ENCODE assay signal across 9 cellular contexts in genomic region chr22:49963647-49964026, GRCh38. TPM values are rescaled to one million over a fixed set of nuclear protein-coding genes. Genes with fewer than 3 reads are reported as not detected.
A peak's percentile ranks its signal among the peaks of the same experiment; 100 is the strongest.
DNase-seq lines count a peak whose midpoint lies in the region; ATAC-seq and TF ChIP-seq lines count a peak whose summit lies in the region.
"Had no signal": no experiment of that assay in that cellular context is flagged by ENCODE, and none has a peak within 500 bp of the region (broad histone marks: within the 10 kb centered on the region; RNA-seq: fewer than 3 reads in every experiment).

No MANE protein-coding gene starts in this region.

- no peak overlapping the region for H3K14ac ChIP-seq in H9 (ENCODE audit: insufficient read depth, low read length)

- no peak for TF ChIP-seq CTCF in H9 (conservative IDR thresholded peaks at IDR 0.05)
- no peak for TF ChIP-seq CTCF in heart left ventricle (IDR thresholded peaks at IDR 0.05)

- H3K18ac ChIP-seq in H9 (ENCODE audit: insufficient read length, low read depth, low read length), result no peak overlapping the region

- H2BK15ac ChIP-seq in H9 (ENCODE audit: low read depth, low read length), result no peak overlapping the region

- no peak for TF ChIP-seq POLR2A in heart left ventricle (IDR thresholded peaks at IDR 0.05)

- peaks cover 6% of the 10 kb centered on the region for H3K79me1 ChIP-seq in H9 (ENCODE audit: insufficient read depth, low read depth, low read length, poor library complexity, severe bottlenecking)

- H2BK12ac ChIP-seq in H9 (ENCODE audit: insufficient read length, low read depth, low read length), result no peak overlapping the region

- peak overlapping the region in 1 of 3 experiments; percentile 55; a peak in 2 of 7 replicates for H3K27ac Mint-ChIP-seq in H9
- peak overlapping the region; percentile 73 for H3K27ac Mint-ChIP-seq in activated CD8-positive, alpha-beta memory T cell treated with anti-CD3 and anti-CD28 coated beads, Interleukin-2, amount 10 ng/mL, durations not matched to agents 7 days and 5 days

- peaks cover 3% of the 10 kb centered on the region; the same call in 1 of the 2 replicates for H3K79me2 ChIP-seq in H9 (ENCODE audit: insufficient read depth, low read length)

- no peak overlapping the region for H3K4me2 ChIP-seq in H9 (ENCODE audit: insufficient read depth, insufficient read length, low read length)

- no peak overlapping the region for H2BK120ac ChIP-seq in H9 (ENCODE audit: low read depth, low read length, poor library complexity, severe bottlenecking)

- H4K20me1 ChIP-seq in H9 (ENCODE audit: control insufficient read depth, insufficient read depth, insufficient read length), result no peaks in the 10 kb centered on the region

- H3K23ac ChIP-seq in H9 (ENCODE audit: insufficient read length, low read depth, low read length), result no peak overlapping the region

- H3K27ac ChIP-seq in H9 (ENCODE audit: insufficient read length, low read depth, low read length), result no peak overlapping the region
- H3K27ac ChIP-seq in heart left ventricle, result peak overlapping the region in 11 of 12 donors; percentile 83 to 100 (median 96)
- H3K27ac ChIP-seq in skin epidermis, result peak overlapping the region in 20 of 21 experiments; percentile 90 to 99 (median 96)

- intact Hi-C loops in heart left ventricle (cut with DNase I), result no loop called here

- no peaks in the 10 kb centered on the region for H3K23me2 ChIP-seq in H9 (ENCODE audit: insufficient read length, low read depth, low read length, poor library complexity, severe bottlenecking)

- peaks cover 5 to 41% (median 18%) of the 10 kb centered on the region in 9 donors for H3K36me3 ChIP-seq in heart left ventricle

- H3K9me3 Mint-ChIP-seq in H9, result no peaks in the 10 kb centered on the region
- no peaks in the 10 kb centered on the region for H3K9me3 Mint-ChIP-seq in activated CD8-positive, alpha-beta memory T cell treated with anti-CD3 and anti-CD28 coated beads, Interleukin-2, amount 10 ng/mL, durations not matched to agents 7 days and 5 days (ENCODE audit: low read depth)

- no peak overlapping the region for H4K8ac ChIP-seq in H9 (replicated peaks; ENCODE audit: insufficient read length, low read depth, low read length)

- H3K4me3 ChIP-seq in heart left ventricle (peak overlapping the region; percentile 72 to 99 (median 90)), skin epidermis (peak overlapping the region; percentile 56 to 97 (median 70))

- no peak overlapping the region for H2AFZ ChIP-seq in H9 (ENCODE audit: low read length)

- ATAC-seq in activated CD8-positive, alpha-beta memory T cell treated with anti-CD3 and anti-CD28 coated beads, Interleukin-2, amount 10 ng/mL, durations not matched to agents 7 days and 5 days, result no peak
- ATAC-seq in heart left ventricle, result no peak
- no peak for ATAC-seq in GM18517 (IDR thresholded peaks at IDR 0.05; ENCODE audit: unreplicated experiment)
- no peak for ATAC-seq in HG03354 (IDR thresholded peaks at IDR 0.05; ENCODE audit: poor library complexity, severe bottlenecking, unreplicated experiment)
- no peak for ATAC-seq in HG03432 (IDR thresholded peaks at IDR 0.05; ENCODE audit: unreplicated experiment)

- H3K4ac ChIP-seq in H9 (ENCODE audit: low read depth, low read length), result no peak overlapping the region

- H3K36me3 Mint-ChIP-seq in H9 (ENCODE audit: insufficient read depth in 1 of 3, low read depth in 3 of 3), result peaks cover 8 to 17% (median 14%) of the 10 kb centered on the region in 3 experiments; a peak in 5 of 7 replicates
- peaks cover 23% of the 10 kb centered on the region for H3K36me3 Mint-ChIP-seq in activated CD8-positive, alpha-beta memory T cell treated with anti-CD3 and anti-CD28 coated beads, Interleukin-2, amount 10 ng/mL, durations not matched to agents 7 days and 5 days

- no peak overlapping the region for H3K56ac ChIP-seq in H9 (ENCODE audit: insufficient read length, low read depth, low read length)

- H4K5ac ChIP-seq in H9 (ENCODE audit: insufficient read length, low read depth, low read length), result no peak overlapping the region

- DNase-seq in H9 (no peak), heart left ventricle (peak in 4 of 5 donors; percentile 7 to 58 (median 28)), NCI-H226 (no peak)
- no peak for DNase-seq in activated CD8-positive, alpha-beta memory T cell treated with anti-CD3 and anti-CD28 coated beads, Interleukin-2, amount 10 ng/mL, durations not matched to agents 7 days and 5 days

- no peak overlapping the region for H4K91ac ChIP-seq in H9 (ENCODE audit: insufficient read length, low read depth, low read length)

- H3K4me1 ChIP-seq in H9 (ENCODE audit: insufficient read depth, low read length), result no peaks in the 10 kb centered on the region
- peaks cover 24 to 85% (median 70%) of the 10 kb centered on the region in 12 donors for H3K4me1 ChIP-seq in heart left ventricle

- H2BK5ac ChIP-seq in H9 (ENCODE audit: insufficient read length, low read length), result no peak overlapping the region

- H3K9me3 ChIP-seq in H9 (ENCODE audit: control insufficient read depth, low read depth, low read length) (no peaks in the 10 kb centered on the region), heart left ventricle (no peaks in the 10 kb centered on the region)

- H2BK20ac ChIP-seq in H9 (ENCODE audit: low read depth, low read length, poor library complexity, severe bottlenecking), result no peak overlapping the region

- H3K27me3 ChIP-seq in H9 (ENCODE audit: insufficient read depth, low read length) (no peaks in the 10 kb centered on the region), heart left ventricle (no peaks in the 10 kb centered on the region)

- peaks cover 2 to 10% of the 10 kb centered on the region in 2 experiments; a peak in 2 of 4 replicates for H3K4me1 Mint-ChIP-seq in H9
- H3K4me1 Mint-ChIP-seq in activated CD8-positive, alpha-beta memory T cell treated with anti-CD3 and anti-CD28 coated beads, Interleukin-2, amount 10 ng/mL, durations not matched to agents 7 days and 5 days, result peaks cover 29% of the 10 kb centered on the region

- no peak overlapping the region for H3K9ac ChIP-seq in H9 (ENCODE audit: extremely low read depth, insufficient read length, low read length)

- H3K4me3 Mint-ChIP-seq in H9, result peak overlapping the region; percentile 12 to 76; a peak in 3 of 5 replicates
- peak overlapping the region; percentile 86 for H3K4me3 Mint-ChIP-seq in activated CD8-positive, alpha-beta memory T cell treated with anti-CD3 and anti-CD28 coated beads, Interleukin-2, amount 10 ng/mL, durations not matched to agents 7 days and 5 days

- WGBS in H9 (ENCODE audit: extremely low coverage, insufficient read length, low lambda C conversion rate), result no CpG with 5 or more reads among the region's 6 CpGs
- WGBS in heart left ventricle, 4 donors, result 57 to 69% (median 66%) methylated on average over 6 of the region's 6 CpGs

- H3T11ph ChIP-seq in H9 (ENCODE audit: low read length), result no peak overlapping the region

- H2AK5ac ChIP-seq in H9 (ENCODE audit: insufficient read length, low read length), result no peak overlapping the region

- CTCF ChIA-PET in activated CD8-positive, alpha-beta memory T cell treated with anti-CD3 and anti-CD28 coated beads, Interleukin-2, amount 10 ng/mL, durations not matched to agents 7 days and 5 days (lab: Charles Lee), result interaction anchor here (1.6 to 2.7 kb wide), 2 partner anchors 16 to 28 kb away, joined by 5 to 9 read pairs; no protein-coding TSS in a partner anchor

- H3K27me3 Mint-ChIP-seq in H9 (ENCODE audit: low read depth), result peaks cover 4% of the 10 kb centered on the region; the same call in 1 of the 2 replicates
- no peaks in the 10 kb centered on the region for H3K27me3 Mint-ChIP-seq in activated CD8-positive, alpha-beta memory T cell treated with anti-CD3 and anti-CD28 coated beads, Interleukin-2, amount 10 ng/mL, durations not matched to agents 7 days and 5 days

RNA-seq across cellular contexts. Expression of gene PIM3, which starts 3.1 kb away (rescaled TPM):
- total RNA-seq in H9 (2021) (43.4 and 45.1 TPM in 2 replicates), heart left ventricle (100 to 1,000 TPM in 1 of 9 donors, 10 to 100 TPM in 8; 37.7 to 118 (median 51.0) TPM)
- total RNA-seq in activated CD8-positive, alpha-beta memory T cell treated with anti-CD3 and anti-CD28 coated beads, Interleukin-2, amount 10 ng/mL, durations not matched to agents 7 days and 5 days, result 10 to 100 TPM; 53.4 to 79.7 TPM
- 10 to 100 TPM; 45.1 to 50.2 TPM for polyA plus RNA-seq in heart left ventricle

RNA-seq across cellular contexts. Expression of gene CRELD2, which starts 45.2 kb away (rescaled TPM):
- total RNA-seq in H9 (2021) (34.7 and 37.9 TPM in 2 replicates), heart left ventricle (10 to 100 TPM; 16.7 to 36.2 (median 21.6) TPM)
- 10 to 100 TPM; 43.9 to 51.2 TPM for total RNA-seq in activated CD8-positive, alpha-beta memory T cell treated with anti-CD3 and anti-CD28 coated beads, Interleukin-2, amount 10 ng/mL, durations not matched to agents 7 days and 5 days
- 10 to 100 TPM; 15.0 to 70.3 TPM for polyA plus RNA-seq in heart left ventricle

RNA-seq across cellular contexts. Expression of gene ALG12, which starts 45.4 kb away (rescaled TPM):
- total RNA-seq in H9 (2021) (19.2 and 20.6 TPM in 2 replicates), heart left ventricle (10 to 100 TPM in 8 of 9 donors, 1 to 10 TPM in 1; 9.8 to 26.8 (median 15.2) TPM)
- 10 to 100 TPM; 16.8 to 18.8 TPM for total RNA-seq in activated CD8-positive, alpha-beta memory T cell treated with anti-CD3 and anti-CD28 coated beads, Interleukin-2, amount 10 ng/mL, durations not matched to agents 7 days and 5 days
- polyA plus RNA-seq in heart left ventricle, result 10 to 100 TPM in 1 of 2 donors, 1 to 10 TPM in 1; 9.1 to 12.4 TPM

RNA-seq across cellular contexts. Expression of gene IL17REL, which starts 48.9 kb away (rescaled TPM):
- 0.11 and 0.20 TPM in 2 replicates for total RNA-seq in H9 (2021)
- total RNA-seq in activated CD8-positive, alpha-beta memory T cell treated with anti-CD3 and anti-CD28 coated beads, Interleukin-2, amount 10 ng/mL, durations not matched to agents 7 days and 5 days, result under 1 TPM in 1 of 2 experiments, not detected in 1; 0.05 TPM
- total RNA-seq in heart left ventricle, result not detected
- not detected for polyA plus RNA-seq in heart left ventricle
- total RNA-seq: M059J had no signal

Comparison
In these comparisons a context has a peak if more than half of its experiments do, and no peak if none do; other contexts are left out.
1. DNase-seq: peak in heart left ventricle (4 of 5); none in H9 (single experiment), activated CD8-positive, alpha-beta memory T cell treated with anti-CD3 and anti-CD28 coated beads, Interleukin-2, amount 10 ng/mL, durations not matched to agents 7 days and 5 days (single experiment) and NCI-H226 (single experiment).